Comparison of ENCODE assay signal across 1 cellular context in the genomic region with DNA sequence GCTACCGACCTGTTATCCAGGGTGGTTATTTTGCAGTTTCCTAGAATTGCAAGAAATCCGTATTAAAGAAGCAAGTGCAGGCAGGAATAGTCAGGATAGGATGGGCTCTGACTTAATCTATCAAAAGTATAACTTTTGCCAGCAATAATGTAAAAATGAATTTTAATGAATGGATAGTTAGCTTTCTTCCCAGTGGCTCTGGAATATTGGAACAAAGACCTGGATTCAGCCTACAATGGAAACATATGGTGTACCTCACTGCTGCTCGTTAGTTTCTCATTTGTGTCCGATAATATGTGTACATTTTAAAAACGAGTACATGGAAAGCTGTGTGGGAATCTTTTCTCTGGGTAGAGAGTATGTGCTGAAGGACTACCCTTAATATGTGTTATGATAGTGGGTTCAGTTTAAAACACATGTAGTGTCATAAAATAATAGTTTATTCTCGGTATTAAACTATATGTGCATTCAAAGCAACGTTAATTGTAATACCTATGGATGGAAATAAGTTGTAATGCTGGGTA.
TF ChIP-seq lines count a peak whose summit lies in the region.

No MANE protein-coding gene starts in this region.

TF ChIP-seq in GM12878, 131 proteins besides CTCF, POLR2A, EP300 and RAD21:
- no peak for TF ChIP-seq CREM (IDR thresholded peaks at IDR 0.05; ENCODE audit: low read depth)
- no peak for TF ChIP-seq PML (IDR thresholded peaks at IDR 0.05; ENCODE audit: low read length)
- TF ChIP-seq JUND (IDR thresholded peaks at IDR 0.05; ENCODE audit: low read depth, low read length), result no peak
- TF ChIP-seq, protein P1, sequence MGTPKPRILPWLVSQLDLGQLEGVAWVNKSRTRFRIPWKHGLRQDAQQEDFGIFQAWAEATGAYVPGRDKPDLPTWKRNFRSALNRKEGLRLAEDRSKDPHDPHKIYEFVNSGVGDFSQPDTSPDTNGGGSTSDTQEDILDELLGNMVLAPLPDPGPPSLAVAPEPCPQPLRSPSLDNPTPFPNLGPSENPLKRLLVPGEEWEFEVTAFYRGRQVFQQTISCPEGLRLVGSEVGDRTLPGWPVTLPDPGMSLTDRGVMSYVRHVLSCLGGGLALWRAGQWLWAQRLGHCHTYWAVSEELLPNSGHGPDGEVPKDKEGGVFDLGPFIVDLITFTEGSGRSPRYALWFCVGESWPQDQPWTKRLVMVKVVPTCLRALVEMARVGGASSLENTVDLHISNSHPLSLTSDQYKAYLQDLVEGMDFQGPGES (IDR thresholded peaks at IDR 0.05), result no peak
- TF ChIP-seq RUNX3 (IDR thresholded peaks at IDR 0.05; ENCODE audit: low read length), result no peak
- TF ChIP-seq, protein P2, sequence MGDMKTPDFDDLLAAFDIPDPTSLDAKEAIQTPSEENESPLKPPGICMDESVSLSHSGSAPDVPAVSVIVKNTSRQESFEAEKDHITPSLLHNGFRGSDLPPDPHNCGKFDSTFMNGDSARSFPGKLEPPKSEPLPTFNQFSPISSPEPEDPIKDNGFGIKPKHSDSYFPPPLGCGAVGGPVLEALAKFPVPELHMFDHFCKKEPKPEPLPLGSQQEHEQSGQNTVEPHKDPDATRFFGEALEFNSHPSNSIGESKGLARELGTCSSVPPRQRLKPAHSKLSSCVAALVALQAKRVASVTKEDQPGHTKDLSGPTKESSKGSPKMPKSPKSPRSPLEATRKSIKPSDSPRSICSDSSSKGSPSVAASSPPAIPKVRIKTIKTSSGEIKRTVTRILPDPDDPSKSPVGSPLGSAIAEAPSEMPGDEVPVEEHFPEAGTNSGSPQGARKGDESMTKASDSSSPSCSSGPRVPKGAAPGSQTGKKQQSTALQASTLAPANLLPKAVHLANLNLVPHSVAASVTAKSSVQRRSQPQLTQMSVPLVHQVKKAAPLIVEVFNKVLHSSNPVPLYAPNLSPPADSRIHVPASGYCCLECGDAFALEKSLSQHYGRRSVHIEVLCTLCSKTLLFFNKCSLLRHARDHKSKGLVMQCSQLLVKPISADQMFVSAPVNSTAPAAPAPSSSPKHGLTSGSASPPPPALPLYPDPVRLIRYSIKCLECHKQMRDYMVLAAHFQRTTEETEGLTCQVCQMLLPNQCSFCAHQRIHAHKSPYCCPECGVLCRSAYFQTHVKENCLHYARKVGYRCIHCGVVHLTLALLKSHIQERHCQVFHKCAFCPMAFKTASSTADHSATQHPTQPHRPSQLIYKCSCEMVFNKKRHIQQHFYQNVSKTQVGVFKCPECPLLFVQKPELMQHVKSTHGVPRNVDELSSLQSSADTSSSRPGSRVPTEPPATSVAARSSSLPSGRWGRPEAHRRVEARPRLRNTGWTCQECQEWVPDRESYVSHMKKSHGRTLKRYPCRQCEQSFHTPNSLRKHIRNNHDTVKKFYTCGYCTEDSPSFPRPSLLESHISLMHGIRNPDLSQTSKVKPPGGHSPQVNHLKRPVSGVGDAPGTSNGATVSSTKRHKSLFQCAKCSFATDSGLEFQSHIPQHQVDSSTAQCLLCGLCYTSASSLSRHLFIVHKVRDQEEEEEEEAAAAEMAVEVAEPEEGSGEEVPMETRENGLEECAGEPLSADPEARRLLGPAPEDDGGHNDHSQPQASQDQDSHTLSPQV (IDR thresholded peaks at IDR 0.05), result no peak
